8 cellular contexts compared by ENCODE assay signal in the genomic region with DNA sequence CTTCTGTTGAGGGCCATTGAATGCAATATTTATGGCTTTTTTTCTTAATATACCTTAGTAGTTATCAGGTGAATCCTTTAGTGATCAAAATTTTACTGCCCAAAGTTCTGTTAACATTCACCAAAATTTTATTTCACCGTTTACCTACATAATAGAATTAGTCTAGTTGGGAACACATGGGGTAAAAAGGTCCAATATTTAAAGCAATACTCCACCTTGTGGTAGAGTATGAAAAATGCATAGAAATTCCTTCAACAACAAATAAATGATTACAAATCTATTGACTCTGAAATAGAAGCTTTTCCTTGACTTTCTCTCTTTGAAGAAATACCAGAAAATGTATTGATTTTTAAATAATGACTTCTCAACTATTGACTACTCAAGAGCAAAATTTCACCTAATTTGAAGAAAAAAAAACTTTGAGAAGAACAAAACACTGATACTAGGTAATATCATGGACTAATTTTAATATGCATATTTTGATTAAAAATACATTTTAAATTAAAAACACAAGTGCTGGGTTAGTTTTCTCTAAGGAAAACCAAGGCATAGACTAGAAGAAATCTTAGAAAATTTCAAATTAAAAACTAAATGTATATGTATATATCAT. TPM values are rescaled to one million over a fixed set of nuclear protein-coding genes. Genes with fewer than 3 reads are reported as not detected.
A peak's percentile ranks its signal among the peaks of the same experiment; 100 is the strongest.
DNase-seq lines count a peak whose midpoint lies in the region; ATAC-seq and TF ChIP-seq lines count a peak whose summit lies in the region.

No MANE protein-coding gene starts in this region.

- TF ChIP-seq CTCF in cardiac muscle cell (IDR thresholded peaks at IDR 0.05; ENCODE audit: low read depth, low read length): peak; percentile 56
- TF ChIP-seq CTCF in body of pancreas (IDR thresholded peaks at IDR 0.05): peak; percentile 20 to 53 (median 48)
- TF ChIP-seq CTCF in lung (IDR thresholded peaks at IDR 0.05; ENCODE audit: control extremely low read depth, extremely low read depth): peak; percentile 13

- no peak for ATAC-seq in right cardiac atrium
- peak; percentile 47 for ATAC-seq in HG02938 (IDR thresholded peaks at IDR 0.05; ENCODE audit: unreplicated experiment)
- ATAC-seq in body of pancreas: no peak
- no peak for ATAC-seq in lung (ENCODE audit: insufficient read depth, low FRiP score)

- no peaks in the 10 kb centered on the region for H3K36me3 ChIP-seq in cardiac muscle cell
- H3K36me3 ChIP-seq in body of pancreas (replicated peaks in 1 of 2; ENCODE audit: insufficient read depth in 1 of 2, low read depth in 2 of 2): no peaks in the 10 kb centered on the region
- no peaks in the 10 kb centered on the region for H3K36me3 ChIP-seq in lung (ENCODE audit: control insufficient read depth in 2 of 2, insufficient read depth in 2 of 2, low read length in 2 of 2)

- intact Hi-C loops in right cardiac atrium (cut with DNase I) (loop anchor here in 1 of 4 donors (10.0 kb wide), 2 partner anchors 541 to 1981 kb away; no protein-coding TSS in a partner anchor), body of pancreas (cut with DNase I) (no loop called here)

- no peak for TF ChIP-seq POLR2A in body of pancreas (IDR thresholded peaks at IDR 0.05)

- peak; percentile 21 to 55 for DNase-seq in cardiac muscle cell (ENCODE audit: low read depth in 1 of 2, low spot score in 1 of 2)
- no peak for DNase-seq in right cardiac atrium
- peak; percentile 29 for DNase-seq in NCI-H2196 (lab: John Stamatoyannopoulos, UW; ENCODE audit: unreplicated experiment)
- DNase-seq in body of pancreas: no peak
- no peak for DNase-seq in lung (ENCODE audit: low spot score)
- no peak for DNase-seq in NCI-H187 (lab: John Stamatoyannopoulos, UW)
- DNase-seq in foreskin melanocyte: no peak

- WGBS in right cardiac atrium: 3% methylated on average over 1 of the region's 1 CpG
- 9 to 12% methylated on average over 1 of the region's 1 CpG for WGBS in body of pancreas, 2 donors
- 2 to 5% methylated on average over 1 of the region's 1 CpG for WGBS in lung, 2 donors

- H3K27ac ChIP-seq in cardiac muscle cell: no peak overlapping the region
- no peak overlapping the region for H3K27ac ChIP-seq in right cardiac atrium (ENCODE audit: low read length)
- H3K27ac ChIP-seq in body of pancreas: no peak overlapping the region
- H3K27ac ChIP-seq in lung (ENCODE audit: low read depth in 1 of 2, low read length in 1 of 2): no peak overlapping the region

- no peaks in the 10 kb centered on the region for H3K27me3 ChIP-seq in cardiac muscle cell
- H3K27me3 ChIP-seq in right cardiac atrium (ENCODE audit: control insufficient read depth, insufficient read depth): no peaks in the 10 kb centered on the region
- H3K27me3 ChIP-seq in body of pancreas: no peaks in the 10 kb centered on the region
- H3K27me3 ChIP-seq in lung (ENCODE audit: control insufficient read depth, insufficient read depth): no peaks in the 10 kb centered on the region

- H3K4me3 ChIP-seq in cardiac muscle cell (no peak overlapping the region), right cardiac atrium (ENCODE audit: low read length) (no peak overlapping the region), body of pancreas (no peak overlapping the region), lung (no peak overlapping the region)

- no peaks in the 10 kb centered on the region for H3K4me1 ChIP-seq in cardiac muscle cell (ENCODE audit: low read depth)
- no peaks in the 10 kb centered on the region for H3K4me1 ChIP-seq in right cardiac atrium (ENCODE audit: control insufficient read depth, insufficient read depth, low read length)
- H3K4me1 ChIP-seq in body of pancreas: no peaks in the 10 kb centered on the region
- no peaks in the 10 kb centered on the region for H3K4me1 ChIP-seq in lung (ENCODE audit: control insufficient read depth in 2 of 2, insufficient read depth in 2 of 2, low read length in 2 of 2)

- H3K9me3 ChIP-seq in cardiac muscle cell (ENCODE audit: low read depth) (no peaks in the 10 kb centered on the region), right cardiac atrium (ENCODE audit: control insufficient read depth, low read length) (no peaks in the 10 kb centered on the region), body of pancreas (no peaks in the 10 kb centered on the region), lung (ENCODE audit: control insufficient read depth in 2 of 2, insufficient read depth in 1 of 2, low read length in 1 of 2) (no peaks in the 10 kb centered on the region)

RNA-seq across cellular contexts. Expression of a gene that starts 43.3 kb away (rescaled TPM):
- total RNA-seq in cardiac muscle cell (9.1 and 9.2 TPM in 2 replicates), right cardiac atrium (10 to 100 TPM in 1 of 4 donors, 1 to 10 TPM in 3; 7.6 to 12.8 (median 9.5) TPM), body of pancreas (1 to 10 TPM; 8.6 to 9.3 TPM), lung (10 to 100 TPM in 1 of 2 donors, 1 to 10 TPM in 1; 9.8 to 16.4 TPM)
- polyA plus RNA-seq in cardiac muscle cell (14.3 and 15.7 TPM in 2 replicates), right cardiac atrium (5.2 TPM), lung (1 to 10 TPM; 5.7 to 7.7 TPM)

Comparison
In these comparisons a context has a peak if more than half of its experiments do, and no peak if none do; other contexts are left out.
1. DNase-seq: peak in cardiac muscle cell (2 of 2) and NCI-H2196 (single experiment); none in right cardiac atrium (0 of 3), body of pancreas (0 of 4), lung (single experiment), NCI-H187 (0 of 2) and foreskin melanocyte (single experiment).
2. Peak in every context shown above with its lines, with median percentiles within 50 percentile points of each other: CTCF ChIP-seq.